ENCODE assay signal across 18 cellular contexts in genomic region chr2:233966388-233966787, GRCh38. TPM values are rescaled to one million over a fixed set of nuclear protein-coding genes. Genes with fewer than 3 reads are reported as not detected.
DNase-seq lines count a peak whose midpoint lies in the region; ATAC-seq, FAIRE-seq and TF ChIP-seq lines count a peak whose summit lies in the region.
"Had no signal": no experiment of that assay in that cellular context is flagged by ENCODE, and none has a peak within 500 bp of the region (broad histone marks: within the 10 kb centered on the region; RNA-seq: fewer than 3 reads in every experiment).

No MANE protein-coding gene starts in this region.

- no peaks in the 10 kb centered on the region for H4K20me1 ChIP-seq in HepG2 (ENCODE audit: insufficient read depth, low read length)

- no peak overlapping the region for H3K4me2 ChIP-seq in HepG2 (ENCODE audit: low read depth, low read length)

- H3K79me2 ChIP-seq in HepG2 (ENCODE audit: insufficient read depth, low read length) = no peaks in the 10 kb centered on the region

- no peak for FAIRE-seq in HepG2 (lab: Jason Lieb, UNC)
- FAIRE-seq: GM19239 had no signal

- TF ChIP-seq EP300 in HepG2 (IDR thresholded peaks at IDR 0.05; ENCODE audit: low read depth in 2 of 2, low read length in 2 of 2) (no peak), HepG2 (CRISPR knock-in tag; IDR thresholded peaks at IDR 0.05; ENCODE audit: borderline replicate concordance) (no peak)

- DNase-seq in Ammon's horn (ENCODE audit: low spot score) (peak; percentile 51), MV-4-11 (lab: John Stamatoyannopoulos, UW) (peak; percentile 93), epidermal melanocyte (ENCODE audit: insufficient read length, low spot score) (peak; percentile 81), HepG2 (ENCODE audit: low spot score) (no peak), glomerular visceral epithelial cell (ENCODE audit: extremely low spot score) (no peak), activated T-cell treated with anti-CD3 and anti-CD28 coated beads for 4 hours (no peak)
- DNase-seq: activated CD8-positive, alpha-beta T cell treated with anti-CD3 and anti-CD28 coated beads, Interleukin-2, amount 10 ng/mL, durations not matched to agents 7 days and 5 days; activated naive CD8-positive, alpha-beta T cell treated with anti-CD3 and anti-CD28 coated beads, Interleukin-2, amount 10 ng/mL, durations not matched to agents 7 days and 5 days; effector CD8-positive, alpha-beta T cell; NCI-H1092 treated with DMSO at 0.1 percent for 48 hours; NCI-H82; ovary; stimulated activated CD4-positive, alpha-beta T cell treated with anti-CD3 and anti-CD28 coated beads, Interleukin-4, amount 100 ng/mL, for 24 hours; T-cell had no signal

- no peaks in the 10 kb centered on the region for H3K27me3 ChIP-seq in HepG2 (ENCODE audit: control insufficient read depth in 1 of 2, insufficient read depth in 2 of 2, low read length in 2 of 2)
- H3K27me3 ChIP-seq: ovary had no signal

- no peak overlapping the region for H3K9ac ChIP-seq in HepG2 (ENCODE audit: insufficient read depth, low read depth, low read length)

- H3K4me3 ChIP-seq in HepG2 (replicated peaks in 1 of 3; ENCODE audit: insufficient read depth in 1 of 3, low read depth in 2 of 3, low read length in 3 of 3) = no peak overlapping the region
- H3K4me3 ChIP-seq: ovary, skin epidermis had no signal

- intact Hi-C loops in HepG2 (cut with micrococcal nuclease; ENCODE audit: unreplicated experiment) = no loop called here

- BruUV-seq in HepG2 (replicated peaks; lab: Mats Ljungman, UMichigan) = no TSS peak

- H3K4me1 ChIP-seq in HepG2 (ENCODE audit: insufficient read depth, low read length) = peaks cover 13% of the 10 kb centered on the region

- peak; percentile 39 for ATAC-seq in HepG2
- no peak for ATAC-seq in HG02610 (IDR thresholded peaks at IDR 0.05; ENCODE audit: unreplicated experiment)
- no peak for ATAC-seq in GM21825 (IDR thresholded peaks at IDR 0.05; ENCODE audit: unreplicated experiment)
- ATAC-seq: activated CD8-positive, alpha-beta T cell treated with anti-CD3 and anti-CD28 coated beads, Interleukin-2, amount 10 ng/mL, durations not matched to agents 7 days and 5 days; T-cell had no signal

- POLR2A ChIA-PET in HepG2 (lab: Yijun Ruan, JAX) = interaction anchor here (0.6 to 1.6 kb wide), 2 partner anchors 15 to 1017 kb away, joined by 3 to 4 read pairs; no protein-coding TSS in a partner anchor

- no peaks in the 10 kb centered on the region for H3K36me3 ChIP-seq in HepG2 (replicated peaks in 1 of 2; ENCODE audit: control insufficient read depth in 1 of 2, insufficient read depth in 2 of 2, low read length in 2 of 2)
- H3K36me3 ChIP-seq: ovary had no signal

- CTCF ChIA-PET in HepG2 (lab: Yijun Ruan, JAX; ENCODE audit: low intra/inter-chr PET ratio, low total read pairs) = no interaction called here

- H3K9me3 ChIP-seq in HepG2 (ENCODE audit: low read length) = no peaks in the 10 kb centered on the region
- H3K9me3 ChIP-seq: ovary had no signal

- TF ChIP-seq RAD21 in HepG2 (CRISPR knock-in tag; IDR thresholded peaks at IDR 0.05) = no peak

- H2AFZ ChIP-seq in HepG2 (ENCODE audit: low read length) = no peak overlapping the region

- WGBS in HepG2 (ENCODE audit: low lambda C conversion rate) = 62% methylated on average over 7 of the region's 7 CpGs

- H3K27ac ChIP-seq in HepG2 (ENCODE audit: extremely low read length, insufficient read depth, low read length) = no peak overlapping the region
- H3K27ac ChIP-seq: ovary, skin epidermis had no signal

- in situ Hi-C loops in HepG2 (cut with HindIII; ENCODE audit: extremely low pct_ligation_motif_present, low pct_unique_long_range_greater_than_20kb) = no loop called here

- TF ChIP-seq CTCF in HepG2 (CRISPR knock-in tag; IDR thresholded peaks at IDR 0.05) = no peak

- TF ChIP-seq POLR2A in HepG2 (IDR thresholded peaks at IDR 0.05; ENCODE audit: insufficient read depth in 1 of 2, low read depth in 2 of 2, low read length in 2 of 2) = no peak

TF ChIP-seq in HepG2, 621 proteins besides CTCF, POLR2A, EP300 and RAD21:
- TF ChIP-seq ZNF264 (CRISPR knock-in tag; IDR thresholded peaks at IDR 0.05) = no peak

RNA-seq across cellular contexts. Expression of gene TRPM8, which starts 49.2 kb away (rescaled TPM):
- total RNA-seq in HepG2 (2016; rRNA removed; fragmentation: Illumina TruSeq; extraction: Trizol) = not detected in 2 replicates
- total RNA-seq in HepG2 (2016; cell fraction: cytosol; rRNA removed; fragmentation: Illumina TruSeq; extraction: Trizol; ENCODE audit: low read depth) = not detected in 2 replicates
- total RNA-seq in HepG2 (2016; cell fraction: insoluble cytoplasmic fraction; rRNA removed; fragmentation: Illumina TruSeq; extraction: Trizol) = 0.13 TPM in 1 of 2 replicates, not detected in the other
- total RNA-seq in HepG2 (2016; cell fraction: membrane; rRNA removed; fragmentation: Illumina TruSeq; extraction: Trizol) = not detected in 2 replicates
- not detected in 2 replicates for total RNA-seq in HepG2 (2016; cell fraction: nucleus; rRNA removed; fragmentation: Illumina TruSeq; extraction: Trizol)
- 0.08 and 0.12 TPM in 2 replicates for polyA plus RNA-seq in HepG2 (2011; rRNA removed)
- polyA plus RNA-seq in HepG2 (2011; cell fraction: cytosol; rRNA removed) = 0.24 TPM in 1 of 2 replicates, not detected in the other
- polyA plus RNA-seq in HepG2 (2011; cell fraction: nucleus; rRNA removed) = not detected in 2 replicates
- 0.52 TPM in 1 of 2 replicates, not detected in the other for polyA plus RNA-seq in HepG2 (2012)
- polyA plus RNA-seq in HepG2 (2016; cell fraction: cytosol; fragmentation: Illumina TruSeq; extraction: Trizol; ENCODE audit: low read depth) = not detected in 2 replicates
- polyA plus RNA-seq in HepG2 (2016; cell fraction: insoluble cytoplasmic fraction; fragmentation: Illumina TruSeq; extraction: Trizol; ENCODE audit: low read depth) = not detected in 2 replicates
- polyA plus RNA-seq in HepG2 (2016; cell fraction: membrane; fragmentation: Illumina TruSeq; extraction: Trizol; ENCODE audit: low read depth) = not detected in 2 replicates
- polyA plus RNA-seq in HepG2 (2016; cell fraction: nucleus; fragmentation: Illumina TruSeq; extraction: Trizol; ENCODE audit: insufficient read depth, low read depth) = not detected in 2 replicates
- 1.0 TPM in 1 of 2 replicates, not detected in the other for polyA minus RNA-seq in HepG2 (2011; rRNA and poly(A)+ RNA removed; ENCODE audit: low replicate concordance)
- polyA minus RNA-seq in HepG2 (2011; cell fraction: cytosol; rRNA and poly(A)+ RNA removed) = not detected in 2 replicates
- 0.50 TPM in 1 of 2 replicates, not detected in the other for polyA minus RNA-seq in HepG2 (2011; cell fraction: nucleus; rRNA and poly(A)+ RNA removed)
- total RNA-seq: activated CD8-positive, alpha-beta T cell treated with anti-CD3 and anti-CD28 coated beads, Interleukin-2, amount 10 ng/mL, durations not matched to agents 7 days and 5 days; activated naive CD8-positive, alpha-beta T cell treated with anti-CD3 and anti-CD28 coated beads, Interleukin-2, amount 10 ng/mL, durations not matched to agents 7 days and 5 days; T-cell had no signal
- polyA plus RNA-seq: ovary had no signal

Comparison
In these comparisons a context has a peak if more than half of its experiments do, and no peak if none do; other contexts are left out.
1. DNase-seq: peak in Ammon's horn (single experiment), MV-4-11 (single experiment) and epidermal melanocyte (single experiment); none in HepG2 (single experiment), glomerular visceral epithelial cell (single experiment) and activated T-cell treated with anti-CD3 and anti-CD28 coated beads for 4 hours (single experiment).